ENCODE assay signal across 1 cellular context in the genomic region with DNA sequence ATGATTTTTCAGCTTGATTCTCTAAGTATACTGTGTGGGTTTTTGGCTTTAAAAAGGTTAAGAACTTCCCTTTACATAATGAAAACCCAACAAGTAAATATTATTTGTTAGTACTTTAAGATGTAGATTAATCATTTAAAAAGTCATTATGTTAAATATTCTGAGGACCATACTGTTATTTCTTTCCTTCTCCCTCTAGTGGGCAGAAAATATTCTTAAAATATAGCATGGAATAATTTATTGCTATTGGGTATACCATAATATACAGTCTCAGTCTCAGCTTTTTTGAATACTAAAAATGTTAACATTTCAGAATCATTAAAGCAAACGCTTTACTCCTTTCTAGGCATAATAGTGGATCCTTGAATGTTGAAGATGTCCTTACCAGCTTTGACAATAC.
TF ChIP-seq lines count a peak whose summit lies in the region.

No MANE protein-coding gene starts in this region.

TF ChIP-seq in endothelial cell of umbilical vein, 7 proteins besides CTCF, POLR2A, EP300 and RAD21:
- TF ChIP-seq POLR2AphosphoS5 (IDR thresholded peaks at IDR 0.05; ENCODE audit: insufficient read depth, low read depth, low read length) (no peak), GATA2 (IDR thresholded peaks at IDR 0.05; ENCODE audit: insufficient read depth, insufficient read length, low read depth, low read length) (no peak), JUN (IDR thresholded peaks at IDR 0.05; ENCODE audit: borderline replicate concordance, insufficient read depth, insufficient read length, low read depth) (no peak), FOS (IDR thresholded peaks at IDR 0.05; ENCODE audit: borderline replicate concordance, insufficient read depth, low read length) (no peak), EZH2 (IDR thresholded peaks at IDR 0.05; ENCODE audit: borderline replicate concordance, low read depth, low read length, severe bottlenecking) (no peak), MYC (IDR thresholded peaks at IDR 0.05; ENCODE audit: low read depth, low read length) (no peak)
- TF ChIP-seq, protein P1, sequence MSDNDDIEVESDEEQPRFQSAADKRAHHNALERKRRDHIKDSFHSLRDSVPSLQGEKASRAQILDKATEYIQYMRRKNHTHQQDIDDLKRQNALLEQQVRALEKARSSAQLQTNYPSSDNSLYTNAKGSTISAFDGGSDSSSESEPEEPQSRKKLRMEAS (IDR thresholded peaks at IDR 0.05; ENCODE audit: insufficient read depth, insufficient read length): no peak
